In the genomic region with DNA sequence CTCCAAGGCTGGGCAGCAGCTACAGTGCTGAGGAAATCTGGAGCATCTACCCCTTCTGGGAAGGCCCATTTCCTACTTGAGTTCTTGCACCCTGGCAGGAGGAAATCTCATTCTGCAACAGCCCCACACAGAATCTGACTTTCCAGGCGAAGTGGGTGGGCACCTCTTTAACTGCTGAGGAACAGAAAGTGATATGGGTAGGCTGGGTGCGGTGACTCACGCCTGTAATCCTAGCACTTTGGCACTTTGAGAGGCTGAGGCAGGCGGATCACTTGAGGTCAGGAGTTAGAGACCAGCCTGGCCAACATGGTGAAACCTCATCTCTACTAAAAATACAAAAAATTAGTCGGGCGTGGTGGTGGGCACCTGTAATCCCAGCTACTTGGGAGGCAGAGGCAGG, we compare ENCODE assay signal across 17 cellular contexts. TPM values are rescaled to one million over a fixed set of nuclear protein-coding genes. Genes with fewer than 3 reads are reported as not detected.
"Had no signal": no experiment of that assay in that cellular context is flagged by ENCODE, and none has a peak within 500 bp of the region (broad histone marks: within the 10 kb centered on the region; RNA-seq: fewer than 3 reads in every experiment).

No MANE protein-coding gene starts in this region.

RNA-seq across cellular contexts. Expression of a gene that starts 23.6 kb away (rescaled TPM):
- total RNA-seq: activated naive CD4-positive, alpha-beta T cell treated with anti-CD3 and anti-CD28 coated beads for 36 hours; activated naive CD4-positive, alpha-beta T cell treated with anti-CD3 and anti-CD28 coated beads, Interleukin-2, amount 50 U/mL, for 72 hours; activated naive CD8-positive, alpha-beta T cell treated with anti-CD3 and anti-CD28 coated beads for 36 hours; activated T-cell treated with anti-CD3 and anti-CD28 coated beads, Interleukin-2, amount 50 U/mL, for 4 hours; activated T-cell treated with anti-CD3 and anti-CD28 coated beads, Interleukin-2, amount 50 U/mL, for 72 hours; activated T-helper 1 cell treated with anti-CD3 and anti-CD28 coated beads, Interleukin-12 subunit alpha, Interleukin-12 subunit beta, Interleukin-2, Interleukin-4 antibody, amounts not matched to agents 30 ng/mL and 10 ng/mL and 1 ng/mL, durations not matched to agents 14 hours and 24 hours and 36 hours; activated T-helper 2 cell treated with anti-CD3 and anti-CD28 coated beads, Interferon-gamma antibody, Interleukin-2, Interleukin-4, amounts not matched to agents 10 μg/mL and 5 μg/mL and 100 μg/mL, durations not matched to agents 14 hours and 24 hours and 36 hours; aorta; ascending aorta; astrocyte; body of pancreas; breast epithelium; bronchial epithelial cell; cardiac muscle cell; cardiac septum; cerebellum; chondrocyte had no signal
- polyA plus RNA-seq: aorta had no signal
